ENCODE assay signal across 10 cellular contexts in genomic region chr11:849951-850776, GRCh38. TPM values are rescaled to one million over a fixed set of nuclear protein-coding genes. Genes with fewer than 3 reads are reported as not detected.
DNase-seq lines count a peak whose midpoint lies in the region; ATAC-seq and TF ChIP-seq lines count a peak whose summit lies in the region.
"Had no signal": no experiment of that assay in that cellular context is flagged by ENCODE, and none has a peak within 500 bp of the region (broad histone marks: within the 10 kb centered on the region; RNA-seq: fewer than 3 reads in every experiment).

No MANE protein-coding gene starts in this region.

- no peaks in the 10 kb centered on the region for H3K9me2 ChIP-seq in OCI-LY1 (ENCODE audit: low read depth, low read length)

- H3K9me3 ChIP-seq in OCI-LY1 (ENCODE audit: low read length) (no peaks in the 10 kb centered on the region), sigmoid colon (no peaks in the 10 kb centered on the region)

- no peak overlapping the region for H2AFZ ChIP-seq in OCI-LY1 (ENCODE audit: low read length)

- TF ChIP-seq POLR2A in sigmoid colon (IDR thresholded peaks at IDR 0.05) = no peak

- no peaks in the 10 kb centered on the region for H3K79me2 ChIP-seq in OCI-LY1 (ENCODE audit: insufficient read depth, low read length)

- no peaks in the 10 kb centered on the region for H3K36me3 ChIP-seq in OCI-LY1 (ENCODE audit: insufficient read depth, low read length)
- H3K36me3 ChIP-seq in sigmoid colon = no peaks in the 10 kb centered on the region

- no peaks in the 10 kb centered on the region for H4K20me1 ChIP-seq in OCI-LY1 (ENCODE audit: insufficient read depth, low read length)

- TF ChIP-seq CTCF in OCI-LY1 (IDR thresholded peaks at IDR 0.05; ENCODE audit: low read length) (no peak), fibroblast of the aortic adventitia (IDR thresholded peaks at IDR 0.05; ENCODE audit: insufficient read depth, low read length) (no peak), sigmoid colon (IDR thresholded peaks at IDR 0.05) (no peak), foreskin keratinocyte (conservative IDR thresholded peaks at IDR 0.05) (no peak)

- H3K4me1 ChIP-seq in OCI-LY1 (ENCODE audit: insufficient read depth, low read length, severe bottlenecking) (peaks cover 18% of the 10 kb centered on the region), sigmoid colon (peaks cover 0 to 52% (median 43%) of the 10 kb centered on the region in 4 donors), foreskin keratinocyte (peaks cover 12% of the 10 kb centered on the region)

- intact Hi-C loops in sigmoid colon (cut with DNase I) = loop anchor here (2.0 to 5.0 kb wide), 3 partner anchors 62 to 201 kb away; partner anchors contain the start of genes AP2A2 and CHID1

- ATAC-seq in foreskin keratinocyte (no peak), HG03097 (IDR thresholded peaks at IDR 0.05; ENCODE audit: low FRiP score, unreplicated experiment) (no peak)

- TF ChIP-seq EP300 in sigmoid colon (IDR thresholded peaks at IDR 0.05) = no peak

- H3K27ac ChIP-seq in OCI-LY1 (ENCODE audit: low read depth, low read length, poor library complexity, severe bottlenecking) (no peak overlapping the region), sigmoid colon (no peak overlapping the region), foreskin keratinocyte (no peak overlapping the region)
- H3K27ac ChIP-seq: 22Rv1, HL-60 had no signal

- H3F3A ChIP-seq in OCI-LY1 (ENCODE audit: insufficient read depth, low read length) = no peaks in the 10 kb centered on the region

- H3K9ac ChIP-seq in OCI-LY1 (ENCODE audit: low read length) = peak overlapping the region; percentile 46; the same call in 1 of the 2 replicates

- peak; percentile 45 for DNase-seq in NCI-H1092 treated with DMSO at 0.1 percent for 48 hours (lab: John Stamatoyannopoulos, UW)
- no peak for DNase-seq in NCI-H1092 (lab: John Stamatoyannopoulos, UW)
- no peak for DNase-seq in fibroblast of the aortic adventitia (ENCODE audit: low read depth)
- no peak for DNase-seq in sigmoid colon
- no peak for DNase-seq in foreskin keratinocyte
- DNase-seq in NCI-H2107 (lab: John Stamatoyannopoulos, UW) = no peak

- H3K27me3 ChIP-seq in OCI-LY1 (ENCODE audit: insufficient read depth, low read length) (peaks cover 4% of the 10 kb centered on the region; the same call in 1 of the 2 replicates), sigmoid colon (peaks cover 0 to 23% (median 9%) of the 10 kb centered on the region in 3 donors), foreskin keratinocyte (no peaks in the 10 kb centered on the region)

- 9 to 28% methylated on average over 97 of the region's 97 CpGs for WGBS in sigmoid colon, 2 donors

- H3K4me2 ChIP-seq in OCI-LY1 (ENCODE audit: low read length) = peak overlapping the region; percentile 83

- peak overlapping the region; percentile 66 for H3K4me3 ChIP-seq in OCI-LY1 (ENCODE audit: low read depth, low read length, poor library complexity, severe bottlenecking)
- H3K4me3 ChIP-seq in fibroblast of the aortic adventitia (ENCODE audit: low read depth, low read length) = peak overlapping the region; percentile 56
- peak overlapping the region in 3 of 4 donors; percentile 41 to 54 (median 50) for H3K4me3 ChIP-seq in sigmoid colon

RNA-seq across cellular contexts. Expression of gene TSPAN4, which starts 7.5 kb away (rescaled TPM):
- total RNA-seq in fibroblast of the aortic adventitia (ENCODE audit: low replicate concordance) = 164 and 252 TPM in 2 replicates
- 10 to 100 TPM; 79.2 to 92.7 (median 82.9) TPM for total RNA-seq in sigmoid colon
- 10 to 100 TPM in 2 of 3 donors, 1 to 10 TPM in 1; 8.8 to 41.0 (median 15.0) TPM for polyA plus RNA-seq in sigmoid colon
- total RNA-seq in foreskin keratinocyte = 77.6 and 85.3 TPM in 2 replicates
- polyA plus RNA-seq in foreskin keratinocyte = 119 and 135 TPM in 2 replicates

RNA-seq across cellular contexts. Expression of gene POLR2L, which starts 7.8 kb away (rescaled TPM):
- 61.7 and 135 TPM in 2 replicates for total RNA-seq in fibroblast of the aortic adventitia (ENCODE audit: low replicate concordance)
- 10 to 100 TPM; 34.9 to 75.3 (median 52.0) TPM for total RNA-seq in sigmoid colon
- polyA plus RNA-seq in sigmoid colon = 100 to 1,000 TPM; 139 to 198 (median 143) TPM
- total RNA-seq in foreskin keratinocyte = 160 and 213 TPM in 2 replicates
- 460 and 473 TPM in 2 replicates for polyA plus RNA-seq in foreskin keratinocyte

RNA-seq across cellular contexts. Expression of gene CD151, which starts 17.4 kb away (rescaled TPM):
- 159 and 311 TPM in 2 replicates for total RNA-seq in fibroblast of the aortic adventitia (ENCODE audit: low replicate concordance)
- total RNA-seq in sigmoid colon = 100 to 1,000 TPM in 3 of 4 donors, 10 to 100 TPM in 1; 84.4 to 343 (median 278) TPM
- 100 to 1,000 TPM in 1 of 3 donors, 10 to 100 TPM in 2; 91.9 to 436 (median 92.7) TPM for polyA plus RNA-seq in sigmoid colon
- 390 and 399 TPM in 2 replicates for total RNA-seq in foreskin keratinocyte
- 547 and 553 TPM in 2 replicates for polyA plus RNA-seq in foreskin keratinocyte

RNA-seq across cellular contexts. Expression of gene CRACR2B, which starts 22.4 kb away (rescaled TPM):
- total RNA-seq in fibroblast of the aortic adventitia (ENCODE audit: low replicate concordance) = 1.3 and 1.8 TPM in 2 replicates
- total RNA-seq in sigmoid colon = 1 to 10 TPM; 1.5 to 9.5 (median 4.6) TPM
- polyA plus RNA-seq in sigmoid colon = 100 to 1,000 TPM in 1 of 3 donors, 10 to 100 TPM in 2; 32.1 to 149 (median 46.8) TPM
- total RNA-seq in foreskin keratinocyte = 0.71 and 1.4 TPM in 2 replicates
- 1.2 and 2.1 TPM in 2 replicates for polyA plus RNA-seq in foreskin keratinocyte

RNA-seq across cellular contexts. Expression of gene PNPLA2, which starts 31.4 kb away (rescaled TPM):
- total RNA-seq in fibroblast of the aortic adventitia (ENCODE audit: low replicate concordance) (20.0 and 27.7 TPM in 2 replicates), sigmoid colon (10 to 100 TPM; 26.3 to 39.6 (median 34.6) TPM), foreskin keratinocyte (11.4 and 14.4 TPM in 2 replicates)
- polyA plus RNA-seq in sigmoid colon (100 to 1,000 TPM in 1 of 3 donors, 10 to 100 TPM in 2; 35.4 to 137 (median 47.6) TPM), foreskin keratinocyte (22.2 and 22.9 TPM in 2 replicates)
